Comparison of ENCODE assay signal across 24 cellular contexts in genomic region chr16:8295436-8295835, GRCh38.
"Had no signal": no experiment of that assay in that cellular context is flagged by ENCODE, and none has a peak within 500 bp of the region (broad histone marks: within the 10 kb centered on the region; RNA-seq: fewer than 3 reads in every experiment).

No MANE protein-coding gene starts in this region.

- H3K27me3 ChIP-seq: hepatocyte, left lung, neutrophil, right atrium auricular region, right lobe of liver, tibial nerve, vagina had no signal

- H3K9me3 ChIP-seq: left lung, lower lobe of right lung, neutrophil, psoas muscle, right atrium auricular region, right lobe of liver, tibial nerve, vagina had no signal

- H3K27ac ChIP-seq: hepatocyte, left lung, lower lobe of right lung, neutrophil, parathyroid adenoma, psoas muscle, right atrium auricular region, right lobe of liver, tibial nerve, vagina had no signal

- H3K4me1 ChIP-seq: left lung, lower lobe of right lung, parathyroid adenoma, psoas muscle, right atrium auricular region, right lobe of liver, tibial nerve, vagina had no signal

- H3K4me3 ChIP-seq: hepatocyte, left lung, lower lobe of right lung, psoas muscle, right atrium auricular region, right lobe of liver, smooth muscle cell, tibial nerve, vagina had no signal

- DNase-seq: islet precursor cell; kidney glomerular epithelial cell; left cardiac atrium; left lung; lower lobe of right lung; mammary epithelial cell; mesenchymal stem cell; naive thymus-derived CD8-positive, alpha-beta T cell; occipital lobe; psoas muscle; right lobe of liver; stimulated activated CD4-positive, alpha-beta T cell treated with anti-CD3 and anti-CD28 coated beads, Interleukin-1b, Interleukin-23, amount 100 ng/mL, for 48 hours; stimulated activated CD4-positive, alpha-beta T cell treated with anti-CD3 and anti-CD28 coated beads, Interleukin-2, amount 100 ng/mL, for 48 hours; stimulated activated CD4-positive, alpha-beta T cell treated with anti-CD3 and anti-CD28 coated beads, Interleukin-4, amount 100 ng/mL, for 4 hours; stimulated activated CD8-positive, alpha-beta memory T cell treated with anti-CD3 and anti-CD28 coated beads, Interleukin-4, amount 100 ng/mL, for 48 hours; stimulated activated naive CD4-positive, alpha-beta T cell treated with Interleukin-2 at 50 U/mL for 16 hours; stimulated activated naive CD8-positive, alpha-beta T cell treated with anti-CD3 and anti-CD28 coated beads, Interleukin-15, amount 100 ng/mL, for 72 hours had no signal

- H3K36me3 ChIP-seq: left lung, lower lobe of right lung, neutrophil, right atrium auricular region, right lobe of liver, tibial nerve, vagina had no signal
